In genomic region chr6:31426395-31426794, GRCh38 we compare ENCODE assay signal across 28 cellular contexts.
"Had no signal": no experiment of that assay in that cellular context is flagged by ENCODE, and none has a peak within 500 bp of the region (broad histone marks: within the 10 kb centered on the region; RNA-seq: fewer than 3 reads in every experiment).

No MANE protein-coding gene starts in this region.

- H3K36me3 ChIP-seq: colonic mucosa, esophagus muscularis mucosa, heart right ventricle, neural progenitor cell, prostate gland, right atrium auricular region, suprapubic skin, transverse colon, upper lobe of right lung, uterus had no signal

- H3K27me3 ChIP-seq: colonic mucosa, esophagus muscularis mucosa, heart right ventricle, neural progenitor cell, right atrium auricular region, suprapubic skin, transverse colon, upper lobe of right lung, uterus had no signal

- ATAC-seq: heart right ventricle; mucosa of descending colon; sciatic nerve; stimulated activated naive CD8-positive, alpha-beta T cell treated with anti-CD3 and anti-CD28 coated beads, Interleukin-15, amount 100 ng/mL, for 72 hours; upper lobe of right lung had no signal

- H3K4me1 ChIP-seq: colonic mucosa, esophagus muscularis mucosa, heart right ventricle, neural progenitor cell, parathyroid adenoma, prostate gland, right atrium auricular region, suprapubic skin, transverse colon, upper lobe of right lung, uterus had no signal

- H3K9me3 Mint-ChIP-seq: dendritic cell treated with granulocyte-macrophage colony-stimulating factor and Interleukin-4, amounts not matched to agents 40 ng/mL and 50 ng/mL, for 4 days had no signal

- DNase-seq: colonic mucosa; effector CD8-positive, alpha-beta T cell; foreskin melanocyte; glutamatergic neuron; heart right ventricle; hippocampal formation; mesenchymal stem cell; mucosa of descending colon; stimulated activated CD4-positive, alpha-beta T cell treated with anti-CD3 and anti-CD28 coated beads, Interleukin-12 subunit alpha, Interleukin-12 subunit beta, amount 100 ng/mL, for 4 hours; stimulated activated CD4-positive, alpha-beta T cell treated with anti-CD3 and anti-CD28 coated beads, Interleukin-1b, Interleukin-23, amount 100 ng/mL, for 48 hours; stimulated activated CD4-positive, alpha-beta T cell treated with anti-CD3 and anti-CD28 coated beads, Interleukin-4, amount 100 ng/mL, for 1 hour; stimulated activated CD8-positive, alpha-beta memory T cell treated with anti-CD3 and anti-CD28 coated beads, Interleukin-4, amount 100 ng/mL, for 48 hours; stimulated activated naive CD8-positive, alpha-beta T cell treated with anti-CD3 and anti-CD28 coated beads, Interleukin-15, amount 100 ng/mL, for 72 hours; transverse colon; upper lobe of right lung; uterus had no signal

- H3K4me3 ChIP-seq: colonic mucosa, esophagus muscularis mucosa, heart right ventricle, lung, mucosa of descending colon, neural progenitor cell, prostate gland, right atrium auricular region, smooth muscle cell, suprapubic skin, transverse colon, upper lobe of right lung, uterus had no signal

- H3K4me3 Mint-ChIP-seq: dendritic cell treated with granulocyte-macrophage colony-stimulating factor and Interleukin-4, amounts not matched to agents 40 ng/mL and 50 ng/mL, for 4 days; mesothelial cell of epicardium; nephron; neural progenitor cell; stimulated activated naive CD8-positive, alpha-beta T cell treated with anti-CD3 and anti-CD28 coated beads, Interleukin-15, amount 100 ng/mL, for 72 hours had no signal

- H3K27ac ChIP-seq: colonic mucosa, esophagus muscularis mucosa, heart right ventricle, neural progenitor cell, parathyroid adenoma, prostate gland, right atrium auricular region, suprapubic skin, transverse colon, upper lobe of right lung, uterus had no signal

- H3K9me3 ChIP-seq: colonic mucosa, esophagus muscularis mucosa, mucosa of descending colon, prostate gland, right atrium auricular region, suprapubic skin, transverse colon, upper lobe of right lung, uterus had no signal

- H3K4me1 Mint-ChIP-seq: mesothelial cell of epicardium; nephron; stimulated activated naive CD8-positive, alpha-beta T cell treated with anti-CD3 and anti-CD28 coated beads, Interleukin-15, amount 100 ng/mL, for 72 hours had no signal

- H3K36me3 Mint-ChIP-seq: mesothelial cell of epicardium, neural progenitor cell had no signal

- H3K27ac Mint-ChIP-seq: dendritic cell treated with granulocyte-macrophage colony-stimulating factor and Interleukin-4, amounts not matched to agents 40 ng/mL and 50 ng/mL, for 4 days; mesothelial cell of epicardium; nephron; neural progenitor cell; stimulated activated naive CD8-positive, alpha-beta T cell treated with anti-CD3 and anti-CD28 coated beads, Interleukin-15, amount 100 ng/mL, for 72 hours had no signal
